12 cellular contexts compared by ENCODE assay signal in genomic region chr5:67792891-67793290, GRCh38.
"Had no signal": no experiment of that assay in that cellular context is flagged by ENCODE, and none has a peak within 500 bp of the region (broad histone marks: within the 10 kb centered on the region; RNA-seq: fewer than 3 reads in every experiment).

No MANE protein-coding gene starts in this region.

- H3K9me3 ChIP-seq: esophagus squamous epithelium had no signal

- DNase-seq: activated effector memory CD4-positive, alpha-beta T cell treated with Interleukin-2 at 50 U/mL for 16 hours; activated naive CD8-positive, alpha-beta T cell treated with anti-CD3 and anti-CD28 coated beads, Interleukin-2, amount 10 ng/mL, durations not matched to agents 7 days and 5 days; activated T-cell treated with anti-CD3 and anti-CD28 coated beads, Interleukin-2, amount 50 U/mL, for 1 hour; anterior cingulate cortex; esophagus squamous epithelium; hippocampal formation; kidney glomerular epithelial cell; mammary epithelial cell; natural killer cell; stimulated activated CD4-positive, alpha-beta T cell treated with anti-CD3 and anti-CD28 coated beads, Interleukin-4, amount 100 ng/mL, for 1 hour had no signal

- H3K27me3 Mint-ChIP-seq: stimulated activated naive CD8-positive, alpha-beta T cell treated with anti-CD3 and anti-CD28 coated beads, Interleukin-15, Interleukin-2, amounts not matched to agents 100 ng/mL and 50 ng/mL, for 24 hours had no signal

- H3K36me3 Mint-ChIP-seq: activated naive CD8-positive, alpha-beta T cell treated with anti-CD3 and anti-CD28 coated beads, Interleukin-2, amount 10 ng/mL, durations not matched to agents 7 days and 5 days; natural killer cell had no signal

- H3K27me3 ChIP-seq: esophagus squamous epithelium had no signal

- H3K4me1 Mint-ChIP-seq: activated naive CD8-positive, alpha-beta T cell treated with anti-CD3 and anti-CD28 coated beads, Interleukin-2, amount 10 ng/mL, durations not matched to agents 7 days and 5 days; natural killer cell had no signal

- H3K4me3 Mint-ChIP-seq: activated naive CD8-positive, alpha-beta T cell treated with anti-CD3 and anti-CD28 coated beads, Interleukin-2, amount 10 ng/mL, durations not matched to agents 7 days and 5 days; natural killer cell; stimulated activated naive CD8-positive, alpha-beta T cell treated with anti-CD3 and anti-CD28 coated beads, Interleukin-15, Interleukin-2, amounts not matched to agents 100 ng/mL and 50 ng/mL, for 24 hours had no signal

- H3K9me3 Mint-ChIP-seq: natural killer cell; stimulated activated naive CD8-positive, alpha-beta T cell treated with anti-CD3 and anti-CD28 coated beads, Interleukin-15, Interleukin-2, amounts not matched to agents 100 ng/mL and 50 ng/mL, for 24 hours had no signal

- H3K4me3 ChIP-seq: esophagus squamous epithelium had no signal

- H3K27ac Mint-ChIP-seq: activated naive CD8-positive, alpha-beta T cell treated with anti-CD3 and anti-CD28 coated beads, Interleukin-2, amount 10 ng/mL, durations not matched to agents 7 days and 5 days; natural killer cell; stimulated activated naive CD8-positive, alpha-beta T cell treated with anti-CD3 and anti-CD28 coated beads, Interleukin-15, Interleukin-2, amounts not matched to agents 100 ng/mL and 50 ng/mL, for 24 hours had no signal

- ATAC-seq: activated CD4-positive, CD25-positive, alpha-beta regulatory T cell treated with anti-CD3 and anti-CD28 coated beads, Interleukin-2, amount 50 U/mL, for 24 hours; natural killer cell had no signal

- H3K36me3 ChIP-seq: esophagus squamous epithelium had no signal
